25 cellular contexts compared by ENCODE assay signal in genomic region chrX:38760883-38761282, GRCh38. TPM values are rescaled to one million over a fixed set of nuclear protein-coding genes. Genes with fewer than 3 reads are reported as not detected.
A peak's percentile ranks its signal among the peaks of the same experiment; 100 is the strongest.
DNase-seq lines count a peak whose midpoint lies in the region; ATAC-seq, FAIRE-seq and TF ChIP-seq lines count a peak whose summit lies in the region.
"Had no signal": no experiment of that assay in that cellular context is flagged by ENCODE, and none has a peak within 500 bp of the region (broad histone marks: within the 10 kb centered on the region; RNA-seq: fewer than 3 reads in every experiment).

No MANE protein-coding gene starts in this region.

- no peak for TF ChIP-seq CTCF in vagina (IDR thresholded peaks at IDR 0.05)

- no peak overlapping the region for H3K27ac ChIP-seq in vagina
- H3K27ac ChIP-seq: BLaER1 had no signal

- TF ChIP-seq POLR2A in GM12891 (IDR thresholded peaks at IDR 0.05; ENCODE audit: low read depth, low read length), result no peak
- TF ChIP-seq POLR2A in GM12892 (IDR thresholded peaks at IDR 0.05; ENCODE audit: low read depth, low read length), result no peak
- no peak for TF ChIP-seq POLR2A in vagina (IDR thresholded peaks at IDR 0.05)

- no peak for ATAC-seq in GM21737 (IDR thresholded peaks at IDR 0.05; ENCODE audit: unreplicated experiment)
- ATAC-seq: GM12878 had no signal

- DNase-seq in GM12891 (ENCODE audit: insufficient read length, low spot score) (no peak), GM12892 (ENCODE audit: insufficient read length) (no peak), RPMI7951 (ENCODE audit: low read depth) (peak; percentile 31), vagina (ENCODE audit: extremely low spot score in 2 of 2) (no peak), HPDE6-E6E7 (ENCODE audit: extremely low spot score) (no peak)
- DNase-seq: 8988T; ACHN; BE2C; C1 segment of cervical spinal cord; CD4-positive, alpha-beta memory T cell; CD4-positive, CD25-positive, alpha-beta regulatory T cell; CD8-positive, alpha-beta memory T cell; COR-L47; DMS 273 treated with DMSO at 0.1 percent for 48 hours; DMS153; DMS53; DMS79; DND-41; EL; GDM1 had no signal

- H3K27me3 ChIP-seq in vagina, result no peaks in the 10 kb centered on the region
- H3K27me3 ChIP-seq: BE2C, BLaER1 had no signal

- no peak overlapping the region for H3K4me3 ChIP-seq in vagina
- H3K4me3 ChIP-seq: BLaER1, GM12878 had no signal

- H3K9me3 ChIP-seq in vagina, result no peaks in the 10 kb centered on the region
- H3K9me3 ChIP-seq: BE2C had no signal

- no peaks in the 10 kb centered on the region for H3K36me3 ChIP-seq in vagina
- H3K36me3 ChIP-seq: BE2C, BLaER1 had no signal

- intact Hi-C loops in vagina (cut with DNase I), result no loop called here

- FAIRE-seq in GM12891 (lab: Jason Lieb, UNC) (peak; percentile 52), GM12892 (lab: Jason Lieb, UNC) (peak; percentile 51)
- FAIRE-seq: A204.1, GM12878, GM18507 had no signal

- no peaks in the 10 kb centered on the region for H3K4me1 ChIP-seq in vagina
- H3K4me1 ChIP-seq: BE2C, BLaER1 had no signal

TF ChIP-seq in GM12891, 5 proteins besides CTCF, POLR2A, EP300 and RAD21:
- TF ChIP-seq POU2F2 (IDR thresholded peaks at IDR 0.05; ENCODE audit: low read depth, low read length) (no peak), TAF1 (IDR thresholded peaks at IDR 0.05; ENCODE audit: low read depth, low read length) (no peak), POLR2AphosphoS5 (IDR thresholded peaks at IDR 0.05; ENCODE audit: low read depth, low read length) (no peak), PAX5 (IDR thresholded peaks at IDR 0.05; ENCODE audit: insufficient read depth, low read length, severe bottlenecking) (no peak), SPI1 (IDR thresholded peaks at IDR 0.05; ENCODE audit: low read depth, low read length) (no peak)

RNA-seq across cellular contexts. Expression of gene MID1IP1, which starts 40.4 kb away (rescaled TPM):
- 31.1 TPM for polyA plus RNA-seq in GM12891 (2012; ENCODE audit: low read depth, missing spikeins)
- 5.9 TPM for polyA plus RNA-seq in GM12892 (2012; ENCODE audit: missing spikeins)
- total RNA-seq in RPMI7951 (2014; rRNA removed; shearing (Covaris generic)), result 58.4 and 64.1 TPM in 2 replicates
- total RNA-seq in vagina, result 48.9 TPM
